Comparison of ENCODE assay signal across 1 cellular context in genomic region chrX:151754042-151754419, GRCh38.
TF ChIP-seq lines count a peak whose summit lies in the region.

No MANE protein-coding gene starts in this region.

TF ChIP-seq in HepG2, 621 proteins besides CTCF, POLR2A, EP300 and RAD21:
- TF ChIP-seq ZNF557 (CRISPR knock-in tag; IDR thresholded peaks at IDR 0.05) (no peak), ETS1 (CRISPR knock-in tag; IDR thresholded peaks at IDR 0.05) (no peak), SP2 (CRISPR knock-in tag; IDR thresholded peaks at IDR 0.05) (no peak), PRDM15 (CRISPR knock-in tag; IDR thresholded peaks at IDR 0.05) (no peak), TBX2 (CRISPR knock-in tag; IDR thresholded peaks at IDR 0.05; ENCODE audit: borderline replicate concordance) (no peak), SNRNP70 (IDR thresholded peaks at IDR 0.05; ENCODE audit: low read depth, low read length) (no peak)
